2 cellular contexts compared by ENCODE assay signal in the genomic region with DNA sequence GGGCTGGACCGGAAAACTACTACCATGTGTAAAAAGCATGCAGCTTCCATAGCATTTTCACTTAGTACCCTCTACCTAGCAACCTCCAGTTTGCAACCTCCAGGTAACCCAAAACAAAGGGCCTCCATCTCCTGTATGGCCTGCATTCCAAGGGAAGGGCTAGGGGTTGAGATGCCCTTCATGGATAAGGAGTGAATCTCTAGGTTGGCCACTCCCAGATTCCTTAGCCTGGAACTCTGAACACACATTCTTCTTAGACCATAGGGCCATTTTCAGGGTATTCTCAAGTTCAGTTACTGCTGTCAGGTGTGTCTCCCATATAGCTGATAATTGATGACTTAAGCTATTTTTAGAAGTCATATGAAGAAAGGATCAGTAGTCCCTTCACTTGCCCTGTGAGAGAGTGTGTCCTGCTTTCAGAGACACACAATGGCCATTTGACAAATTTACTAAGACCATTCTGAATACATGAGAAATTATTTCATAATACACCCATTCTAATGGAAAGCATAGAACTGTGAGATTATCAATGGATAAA.
TF ChIP-seq lines count a peak whose summit lies in the region.

No MANE protein-coding gene starts in this region.

TF ChIP-seq in A549, 52 proteins besides CTCF, POLR2A, EP300 and RAD21:
- TF ChIP-seq, protein P1, sequence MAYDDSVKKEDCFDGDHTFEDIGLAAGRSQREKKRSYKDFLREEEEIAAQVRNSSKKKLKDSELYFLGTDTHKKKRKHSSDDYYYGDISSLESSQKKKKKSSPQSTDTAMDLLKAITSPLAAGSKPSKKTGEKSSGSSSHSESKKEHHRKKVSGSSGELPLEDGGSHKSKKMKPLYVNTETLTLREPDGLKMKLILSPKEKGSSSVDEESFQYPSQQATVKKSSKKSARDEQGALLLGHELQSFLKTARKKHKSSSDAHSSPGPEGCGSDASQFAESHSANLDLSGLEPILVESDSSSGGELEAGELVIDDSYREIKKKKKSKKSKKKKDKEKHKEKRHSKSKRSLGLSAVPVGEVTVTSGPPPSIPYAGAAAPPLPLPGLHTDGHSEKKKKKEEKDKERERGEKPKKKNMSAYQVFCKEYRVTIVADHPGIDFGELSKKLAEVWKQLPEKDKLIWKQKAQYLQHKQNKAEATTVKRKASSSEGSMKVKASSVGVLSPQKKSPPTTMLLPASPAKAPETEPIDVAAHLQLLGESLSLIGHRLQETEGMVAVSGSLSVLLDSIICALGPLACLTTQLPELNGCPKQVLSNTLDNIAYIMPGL (CRISPR knock-in tag; IDR thresholded peaks at IDR 0.05; ENCODE audit: borderline replicate concordance) = no peak
- TF ChIP-seq NR3C1 (IDR thresholded peaks at IDR 0.05) (no peak), MAFK (IDR thresholded peaks at IDR 0.05; ENCODE audit: partially characterized antibody) (peak; percentile 81)

TF ChIP-seq in IMR-90, 13 proteins besides CTCF, POLR2A, EP300 and RAD21:
- peak; percentile 82 for TF ChIP-seq MAFK (IDR thresholded peaks at IDR 0.05; ENCODE audit: low read depth, low read length)
- TF ChIP-seq CHD1 (IDR thresholded peaks at IDR 0.05; ENCODE audit: low read depth, low read length) = no peak
